1 cellular context compared by ENCODE assay signal in the genomic region with DNA sequence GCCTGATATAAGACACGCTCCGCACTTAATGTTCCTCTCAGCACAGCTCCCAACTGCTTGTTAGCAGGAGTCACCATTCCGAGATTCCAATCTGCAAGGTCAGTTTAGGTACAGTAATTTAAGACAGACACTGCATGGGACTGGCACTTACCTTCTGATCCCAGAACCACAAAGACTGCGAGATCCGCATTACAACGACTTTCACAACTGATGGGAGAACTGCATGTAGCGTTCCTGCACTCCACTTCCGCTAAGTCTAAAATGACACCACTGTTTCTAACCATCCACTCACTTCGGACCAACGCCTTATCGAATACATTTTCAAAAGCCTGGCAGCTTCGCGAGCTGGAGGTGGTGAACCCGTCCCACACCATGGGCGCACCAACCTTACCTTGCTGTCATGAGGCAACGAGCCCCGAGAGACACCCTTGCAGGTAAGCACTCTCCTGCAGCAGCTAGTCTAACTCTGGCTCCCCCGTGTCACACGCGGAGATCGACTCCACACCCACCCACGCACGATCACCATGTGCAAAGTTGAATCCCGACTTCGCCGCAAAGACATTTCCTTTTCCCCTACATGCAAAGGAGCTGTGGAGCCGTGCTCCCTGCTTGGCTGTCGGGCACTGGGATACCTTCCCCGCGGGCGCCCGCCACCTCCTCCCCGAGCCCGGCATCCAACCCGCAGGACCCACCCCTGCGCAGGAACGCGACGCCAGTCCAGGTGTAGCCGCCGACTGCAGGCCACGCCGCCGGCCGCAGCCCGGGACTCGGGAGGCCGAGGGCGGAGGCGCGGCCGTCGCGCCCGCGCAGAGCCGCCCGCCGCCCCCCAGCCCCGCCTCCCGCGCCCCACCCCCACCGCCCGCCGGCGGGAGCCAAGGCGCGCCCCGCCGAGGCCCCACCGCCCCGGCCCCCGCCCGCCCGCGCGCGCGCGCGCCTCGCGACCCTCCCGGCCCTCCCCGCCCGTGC.
TF ChIP-seq lines count a peak whose summit lies in the region.

No MANE protein-coding gene starts in this region.

TF ChIP-seq in K562, 482 proteins besides CTCF, POLR2A, EP300 and RAD21 (continued from another document and continues in another):
- TF ChIP-seq, protein P1, sequence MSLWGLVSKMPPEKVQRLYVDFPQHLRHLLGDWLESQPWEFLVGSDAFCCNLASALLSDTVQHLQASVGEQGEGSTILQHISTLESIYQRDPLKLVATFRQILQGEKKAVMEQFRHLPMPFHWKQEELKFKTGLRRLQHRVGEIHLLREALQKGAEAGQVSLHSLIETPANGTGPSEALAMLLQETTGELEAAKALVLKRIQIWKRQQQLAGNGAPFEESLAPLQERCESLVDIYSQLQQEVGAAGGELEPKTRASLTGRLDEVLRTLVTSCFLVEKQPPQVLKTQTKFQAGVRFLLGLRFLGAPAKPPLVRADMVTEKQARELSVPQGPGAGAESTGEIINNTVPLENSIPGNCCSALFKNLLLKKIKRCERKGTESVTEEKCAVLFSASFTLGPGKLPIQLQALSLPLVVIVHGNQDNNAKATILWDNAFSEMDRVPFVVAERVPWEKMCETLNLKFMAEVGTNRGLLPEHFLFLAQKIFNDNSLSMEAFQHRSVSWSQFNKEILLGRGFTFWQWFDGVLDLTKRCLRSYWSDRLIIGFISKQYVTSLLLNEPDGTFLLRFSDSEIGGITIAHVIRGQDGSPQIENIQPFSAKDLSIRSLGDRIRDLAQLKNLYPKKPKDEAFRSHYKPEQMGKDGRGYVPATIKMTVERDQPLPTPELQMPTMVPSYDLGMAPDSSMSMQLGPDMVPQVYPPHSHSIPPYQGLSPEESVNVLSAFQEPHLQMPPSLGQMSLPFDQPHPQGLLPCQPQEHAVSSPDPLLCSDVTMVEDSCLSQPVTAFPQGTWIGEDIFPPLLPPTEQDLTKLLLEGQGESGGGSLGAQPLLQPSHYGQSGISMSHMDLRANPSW (CRISPR knock-in tag; IDR thresholded peaks at IDR 0.05), result no peak
- no peak for TF ChIP-seq NR4A1 (CRISPR knock-in tag; IDR thresholded peaks at IDR 0.05)
- no peak for TF ChIP-seq NR4A1 (tag; IDR thresholded peaks at IDR 0.05)
- TF ChIP-seq, protein P2, sequence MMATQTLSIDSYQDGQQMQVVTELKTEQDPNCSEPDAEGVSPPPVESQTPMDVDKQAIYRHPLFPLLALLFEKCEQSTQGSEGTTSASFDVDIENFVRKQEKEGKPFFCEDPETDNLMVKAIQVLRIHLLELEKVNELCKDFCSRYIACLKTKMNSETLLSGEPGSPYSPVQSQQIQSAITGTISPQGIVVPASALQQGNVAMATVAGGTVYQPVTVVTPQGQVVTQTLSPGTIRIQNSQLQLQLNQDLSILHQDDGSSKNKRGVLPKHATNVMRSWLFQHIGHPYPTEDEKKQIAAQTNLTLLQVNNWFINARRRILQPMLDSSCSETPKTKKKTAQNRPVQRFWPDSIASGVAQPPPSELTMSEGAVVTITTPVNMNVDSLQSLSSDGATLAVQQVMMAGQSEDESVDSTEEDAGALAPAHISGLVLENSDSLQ (IDR thresholded peaks at IDR 0.05), result no peak
- TF ChIP-seq, protein P3, sequence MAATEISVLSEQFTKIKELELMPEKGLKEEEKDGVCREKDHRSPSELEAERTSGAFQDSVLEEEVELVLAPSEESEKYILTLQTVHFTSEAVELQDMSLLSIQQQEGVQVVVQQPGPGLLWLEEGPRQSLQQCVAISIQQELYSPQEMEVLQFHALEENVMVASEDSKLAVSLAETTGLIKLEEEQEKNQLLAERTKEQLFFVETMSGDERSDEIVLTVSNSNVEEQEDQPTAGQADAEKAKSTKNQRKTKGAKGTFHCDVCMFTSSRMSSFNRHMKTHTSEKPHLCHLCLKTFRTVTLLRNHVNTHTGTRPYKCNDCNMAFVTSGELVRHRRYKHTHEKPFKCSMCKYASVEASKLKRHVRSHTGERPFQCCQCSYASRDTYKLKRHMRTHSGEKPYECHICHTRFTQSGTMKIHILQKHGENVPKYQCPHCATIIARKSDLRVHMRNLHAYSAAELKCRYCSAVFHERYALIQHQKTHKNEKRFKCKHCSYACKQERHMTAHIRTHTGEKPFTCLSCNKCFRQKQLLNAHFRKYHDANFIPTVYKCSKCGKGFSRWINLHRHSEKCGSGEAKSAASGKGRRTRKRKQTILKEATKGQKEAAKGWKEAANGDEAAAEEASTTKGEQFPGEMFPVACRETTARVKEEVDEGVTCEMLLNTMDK (IDR thresholded peaks at IDR 0.05; ENCODE audit: borderline replicate concordance, insufficient read depth, low read depth, low read length, poor library complexity, severe bottlenecking), result no peak
- 0 out of 2 replicates have a peak, but pooled peaks have one; percentile 36 for TF ChIP-seq CXXC5 (CRISPR knock-in tag; IDR thresholded peaks at IDR 0.05)
- TF ChIP-seq RFX1 (IDR thresholded peaks at IDR 0.05), result no peak
- no peak for TF ChIP-seq SIN3B (IDR thresholded peaks at IDR 0.05; ENCODE audit: low read depth)
- 0 out of 2 replicates have a peak, but pooled peaks have one; percentile 14 for TF ChIP-seq ELF2 (CRISPR knock-in tag; IDR thresholded peaks at IDR 0.05)
- no peak for TF ChIP-seq ZNF586 (CRISPR knock-in tag; conservative IDR thresholded peaks at IDR 0.05)
- TF ChIP-seq ZNF274 (IDR thresholded peaks at IDR 0.05; ENCODE audit: borderline replicate concordance, low read depth, low read length), result no peak
- peak; percentile 80 to 84 for TF ChIP-seq NRF1 (conservative IDR thresholded peaks at IDR 0.05 in 1 of 2, IDR thresholded peaks at IDR 0.05 in 1 of 2)
- no peak for TF ChIP-seq NFRKB (IDR thresholded peaks at IDR 0.05; ENCODE audit: low read depth)
- TF ChIP-seq TEAD1 (CRISPR knock-in tag; IDR thresholded peaks at IDR 0.05), result peak in 1 of 2 experiments; percentile 53; a peak in 1 of 4 replicates
- TF ChIP-seq ZNF717 (CRISPR knock-in tag; IDR thresholded peaks at IDR 0.05), result no peak
- TF ChIP-seq ESRRA (IDR thresholded peaks at IDR 0.05; ENCODE audit: borderline replicate concordance, low read depth), result no peak
- TF ChIP-seq NCOA2 (IDR thresholded peaks at IDR 0.05; ENCODE audit: partially characterized antibody in 2 of 2), result no peak
- TF ChIP-seq, protein P4, sequence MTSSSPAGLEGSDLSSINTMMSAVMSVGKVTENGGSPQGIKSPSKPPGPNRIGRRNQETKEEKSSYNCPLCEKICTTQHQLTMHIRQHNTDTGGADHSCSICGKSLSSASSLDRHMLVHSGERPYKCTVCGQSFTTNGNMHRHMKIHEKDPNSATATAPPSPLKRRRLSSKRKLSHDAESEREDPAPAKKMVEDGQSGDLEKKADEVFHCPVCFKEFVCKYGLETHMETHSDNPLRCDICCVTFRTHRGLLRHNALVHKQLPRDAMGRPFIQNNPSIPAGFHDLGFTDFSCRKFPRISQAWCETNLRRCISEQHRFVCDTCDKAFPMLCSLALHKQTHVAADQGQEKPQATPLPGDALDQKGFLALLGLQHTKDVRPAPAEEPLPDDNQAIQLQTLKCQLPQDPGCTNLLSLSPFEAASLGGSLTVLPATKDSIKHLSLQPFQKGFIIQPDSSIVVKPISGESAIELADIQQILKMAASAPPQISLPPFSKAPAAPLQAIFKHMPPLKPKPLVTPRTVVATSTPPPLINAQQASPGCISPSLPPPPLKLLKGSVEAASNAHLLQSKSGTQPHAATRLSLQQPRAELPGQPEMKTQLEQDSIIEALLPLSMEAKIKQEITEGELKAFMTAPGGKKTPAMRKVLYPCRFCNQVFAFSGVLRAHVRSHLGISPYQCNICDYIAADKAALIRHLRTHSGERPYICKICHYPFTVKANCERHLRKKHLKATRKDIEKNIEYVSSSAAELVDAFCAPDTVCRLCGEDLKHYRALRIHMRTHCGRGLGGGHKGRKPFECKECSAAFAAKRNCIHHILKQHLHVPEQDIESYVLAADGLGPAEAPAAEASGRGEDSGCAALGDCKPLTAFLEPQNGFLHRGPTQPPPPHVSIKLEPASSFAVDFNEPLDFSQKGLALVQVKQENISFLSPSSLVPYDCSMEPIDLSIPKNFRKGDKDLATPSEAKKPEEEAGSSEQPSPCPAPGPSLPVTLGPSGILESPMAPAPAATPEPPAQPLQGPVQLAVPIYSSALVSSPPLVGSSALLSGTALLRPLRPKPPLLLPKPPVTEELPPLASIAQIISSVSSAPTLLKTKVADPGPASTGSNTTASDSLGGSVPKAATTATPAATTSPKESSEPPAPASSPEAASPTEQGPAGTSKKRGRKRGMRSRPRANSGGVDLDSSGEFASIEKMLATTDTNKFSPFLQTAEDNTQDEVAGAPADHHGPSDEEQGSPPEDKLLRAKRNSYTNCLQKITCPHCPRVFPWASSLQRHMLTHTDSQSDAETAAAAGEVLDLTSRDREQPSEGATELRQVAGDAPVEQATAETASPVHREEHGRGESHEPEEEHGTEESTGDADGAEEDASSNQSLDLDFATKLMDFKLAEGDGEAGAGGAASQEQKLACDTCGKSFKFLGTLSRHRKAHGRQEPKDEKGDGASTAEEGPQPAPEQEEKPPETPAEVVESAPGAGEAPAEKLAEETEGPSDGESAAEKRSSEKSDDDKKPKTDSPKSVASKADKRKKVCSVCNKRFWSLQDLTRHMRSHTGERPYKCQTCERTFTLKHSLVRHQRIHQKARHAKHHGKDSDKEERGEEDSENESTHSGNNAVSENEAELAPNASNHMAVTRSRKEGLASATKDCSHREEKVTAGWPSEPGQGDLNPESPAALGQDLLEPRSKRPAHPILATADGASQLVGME (CRISPR knock-in tag; IDR thresholded peaks at IDR 0.05), result 0 out of 2 replicates have a peak, but pooled peaks have one; percentile 5
- no peak for TF ChIP-seq ZFPM2 (CRISPR knock-in tag; IDR thresholded peaks at IDR 0.05)
- no peak for TF ChIP-seq SMAD2 (IDR thresholded peaks at IDR 0.05; ENCODE audit: low read depth, low read length)
- no peak for TF ChIP-seq ZBTB8A (IDR thresholded peaks at IDR 0.05; ENCODE audit: partially characterized antibody)
- peak; percentile 26; the same call in 1 of the 2 replicates for TF ChIP-seq ATF7 (IDR thresholded peaks at IDR 0.05)
- no peak for TF ChIP-seq MAFG (tag; conservative IDR thresholded peaks at IDR 0.05)
- TF ChIP-seq CREBBP (IDR thresholded peaks at IDR 0.05; ENCODE audit: low read depth, low read length), result no peak
- no peak for TF ChIP-seq MECOM (CRISPR knock-in tag; IDR thresholded peaks at IDR 0.05)
- TF ChIP-seq NFE2 (IDR thresholded peaks at IDR 0.05; ENCODE audit: low read depth), result no peak
- TF ChIP-seq, protein P5, sequence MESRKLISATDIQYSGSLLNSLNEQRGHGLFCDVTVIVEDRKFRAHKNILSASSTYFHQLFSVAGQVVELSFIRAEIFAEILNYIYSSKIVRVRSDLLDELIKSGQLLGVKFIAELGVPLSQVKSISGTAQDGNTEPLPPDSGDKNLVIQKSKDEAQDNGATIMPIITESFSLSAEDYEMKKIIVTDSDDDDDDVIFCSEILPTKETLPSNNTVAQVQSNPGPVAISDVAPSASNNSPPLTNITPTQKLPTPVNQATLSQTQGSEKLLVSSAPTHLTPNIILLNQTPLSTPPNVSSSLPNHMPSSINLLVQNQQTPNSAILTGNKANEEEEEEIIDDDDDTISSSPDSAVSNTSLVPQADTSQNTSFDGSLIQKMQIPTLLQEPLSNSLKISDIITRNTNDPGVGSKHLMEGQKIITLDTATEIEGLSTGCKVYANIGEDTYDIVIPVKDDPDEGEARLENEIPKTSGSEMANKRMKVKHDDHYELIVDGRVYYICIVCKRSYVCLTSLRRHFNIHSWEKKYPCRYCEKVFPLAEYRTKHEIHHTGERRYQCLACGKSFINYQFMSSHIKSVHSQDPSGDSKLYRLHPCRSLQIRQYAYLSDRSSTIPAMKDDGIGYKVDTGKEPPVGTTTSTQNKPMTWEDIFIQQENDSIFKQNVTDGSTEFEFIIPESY (CRISPR knock-in tag; IDR thresholded peaks at IDR 0.05), result no peak
- TF ChIP-seq, protein P6, sequence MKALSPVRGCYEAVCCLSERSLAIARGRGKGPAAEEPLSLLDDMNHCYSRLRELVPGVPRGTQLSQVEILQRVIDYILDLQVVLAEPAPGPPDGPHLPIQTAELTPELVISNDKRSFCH (CRISPR knock-in tag; IDR thresholded peaks at IDR 0.05), result no peak
- TF ChIP-seq, protein P6 (tag; IDR thresholded peaks at IDR 0.05), result peak; percentile 41; the same call in 1 of the 2 replicates
- TF ChIP-seq ZBTB17 (CRISPR knock-in tag; IDR thresholded peaks at IDR 0.05), result peak; percentile 82; the same call in 1 of the 2 replicates
- TF ChIP-seq GABPB2 (CRISPR knock-in tag; conservative IDR thresholded peaks at IDR 0.05), result no peak
- TF ChIP-seq, protein P7, sequence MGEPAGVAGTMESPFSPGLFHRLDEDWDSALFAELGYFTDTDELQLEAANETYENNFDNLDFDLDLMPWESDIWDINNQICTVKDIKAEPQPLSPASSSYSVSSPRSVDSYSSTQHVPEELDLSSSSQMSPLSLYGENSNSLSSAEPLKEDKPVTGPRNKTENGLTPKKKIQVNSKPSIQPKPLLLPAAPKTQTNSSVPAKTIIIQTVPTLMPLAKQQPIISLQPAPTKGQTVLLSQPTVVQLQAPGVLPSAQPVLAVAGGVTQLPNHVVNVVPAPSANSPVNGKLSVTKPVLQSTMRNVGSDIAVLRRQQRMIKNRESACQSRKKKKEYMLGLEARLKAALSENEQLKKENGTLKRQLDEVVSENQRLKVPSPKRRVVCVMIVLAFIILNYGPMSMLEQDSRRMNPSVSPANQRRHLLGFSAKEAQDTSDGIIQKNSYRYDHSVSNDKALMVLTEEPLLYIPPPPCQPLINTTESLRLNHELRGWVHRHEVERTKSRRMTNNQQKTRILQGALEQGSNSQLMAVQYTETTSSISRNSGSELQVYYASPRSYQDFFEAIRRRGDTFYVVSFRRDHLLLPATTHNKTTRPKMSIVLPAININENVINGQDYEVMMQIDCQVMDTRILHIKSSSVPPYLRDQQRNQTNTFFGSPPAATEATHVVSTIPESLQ (CRISPR knock-in tag; IDR thresholded peaks at IDR 0.05), result no peak
- TF ChIP-seq RBM14 (IDR thresholded peaks at IDR 0.05; ENCODE audit: borderline replicate concordance, insufficient read depth, low read depth, low read length), result no peak
- no peak for TF ChIP-seq ZNF165 (CRISPR knock-in tag; IDR thresholded peaks at IDR 0.05; ENCODE audit: borderline replicate concordance)
- TF ChIP-seq, protein P8, sequence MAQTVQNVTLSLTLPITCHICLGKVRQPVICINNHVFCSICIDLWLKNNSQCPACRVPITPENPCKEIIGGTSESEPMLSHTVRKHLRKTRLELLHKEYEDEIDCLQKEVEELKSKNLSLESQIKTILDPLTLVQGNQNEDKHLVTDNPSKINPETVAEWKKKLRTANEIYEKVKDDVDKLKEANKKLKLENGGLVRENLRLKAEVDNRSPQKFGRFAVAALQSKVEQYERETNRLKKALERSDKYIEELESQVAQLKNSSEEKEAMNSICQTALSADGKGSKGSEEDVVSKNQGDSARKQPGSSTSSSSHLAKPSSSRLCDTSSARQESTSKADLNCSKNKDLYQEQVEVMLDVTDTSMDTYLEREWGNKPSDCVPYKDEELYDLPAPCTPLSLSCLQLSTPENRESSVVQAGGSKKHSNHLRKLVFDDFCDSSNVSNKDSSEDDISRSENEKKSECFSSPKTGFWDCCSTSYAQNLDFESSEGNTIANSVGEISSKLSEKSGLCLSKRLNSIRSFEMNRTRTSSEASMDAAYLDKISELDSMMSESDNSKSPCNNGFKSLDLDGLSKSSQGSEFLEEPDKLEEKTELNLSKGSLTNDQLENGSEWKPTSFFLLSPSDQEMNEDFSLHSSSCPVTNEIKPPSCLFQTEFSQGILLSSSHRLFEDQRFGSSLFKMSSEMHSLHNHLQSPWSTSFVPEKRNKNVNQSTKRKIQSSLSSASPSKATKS (CRISPR knock-in tag; IDR thresholded peaks at IDR 0.05), result no peak
